18 cellular contexts compared by ENCODE assay signal in the genomic region with DNA sequence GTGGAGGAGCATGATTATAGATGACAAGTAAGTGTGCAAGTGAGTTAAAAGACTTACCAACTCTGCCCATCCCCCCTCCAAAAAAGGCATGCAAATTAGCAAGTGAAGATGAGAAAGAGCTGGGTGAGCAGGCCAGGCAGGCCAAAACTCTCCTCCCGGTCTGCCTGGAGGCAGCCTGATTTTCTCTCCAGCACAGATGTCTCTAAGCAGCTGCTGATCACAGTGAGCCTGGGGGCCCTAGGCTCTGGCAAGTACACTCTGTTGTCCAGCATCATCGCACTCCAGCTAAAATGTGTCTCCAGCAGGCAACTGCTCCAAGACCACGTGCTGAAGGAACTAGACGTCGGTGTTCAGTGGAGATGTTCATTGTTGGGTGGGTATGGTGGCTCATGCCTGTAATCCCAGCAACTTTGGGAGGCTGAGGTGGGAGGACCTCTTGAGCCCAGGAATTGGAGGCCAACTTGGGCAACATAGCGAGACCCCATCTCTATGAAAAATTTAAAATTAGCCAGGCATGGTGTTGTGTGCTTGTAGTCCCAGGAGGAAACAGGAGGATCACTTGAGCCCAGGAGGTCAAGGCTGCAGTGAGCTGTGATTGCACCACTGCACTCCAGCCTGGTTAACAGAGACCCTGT. TPM values are rescaled to one million over a fixed set of nuclear protein-coding genes. Genes with fewer than 3 reads are reported as not detected.
A peak's percentile ranks its signal among the peaks of the same experiment; 100 is the strongest.
DNase-seq lines count a peak whose midpoint lies in the region; ATAC-seq, FAIRE-seq and TF ChIP-seq lines count a peak whose summit lies in the region.
"Had no signal": no experiment of that assay in that cellular context is flagged by ENCODE, and none has a peak within 500 bp of the region (broad histone marks: within the 10 kb centered on the region; RNA-seq: fewer than 3 reads in every experiment).

No MANE protein-coding gene starts in this region.

- ATAC-seq in WTC11: peak; percentile 70
- ATAC-seq: activated CD8-positive, alpha-beta memory T cell treated with anti-CD3 and anti-CD28 coated beads, Interleukin-2, amount 10 ng/mL, durations not matched to agents 7 days and 5 days; CD8-positive, alpha-beta T cell; left lobe of liver had no signal

- H3K4me1 ChIP-seq in DOHH2 (ENCODE audit: control insufficient read depth, low read length) (peaks cover 8% of the 10 kb centered on the region), keratinocyte (ENCODE audit: control insufficient read depth, extremely low read depth, insufficient read depth, low read length) (peaks cover 20% of the 10 kb centered on the region), suprapubic skin (peaks cover 16% of the 10 kb centered on the region)
- H3K4me1 ChIP-seq: parathyroid adenoma had no signal

- H3K27ac ChIP-seq in DOHH2 (ENCODE audit: low read depth, low read length) (no peak overlapping the region), keratinocyte (ENCODE audit: control insufficient read depth, insufficient read depth, low read length) (no peak overlapping the region), suprapubic skin (no peak overlapping the region)
- H3K27ac ChIP-seq: parathyroid adenoma had no signal

- H3K9me3 ChIP-seq in DOHH2 (ENCODE audit: control insufficient read depth, insufficient read depth, low read length) (no peaks in the 10 kb centered on the region), keratinocyte (ENCODE audit: control insufficient read depth, low read depth, low read length) (no peaks in the 10 kb centered on the region), suprapubic skin (no peaks in the 10 kb centered on the region)

- H3K4me3 Mint-ChIP-seq in WTC11 (no peak overlapping the region; the same call in 1 of the 2 replicates), Calu3 (ENCODE audit: low read depth, unreplicated experiment) (no peak overlapping the region)
- H3K4me3 Mint-ChIP-seq: activated CD8-positive, alpha-beta memory T cell treated with anti-CD3 and anti-CD28 coated beads, Interleukin-2, amount 10 ng/mL, durations not matched to agents 7 days and 5 days; CD8-positive, alpha-beta T cell had no signal

- H3K27me3 Mint-ChIP-seq in WTC11 (ENCODE audit: low read depth) (no peaks in the 10 kb centered on the region), Calu3 (ENCODE audit: unreplicated experiment) (no peaks in the 10 kb centered on the region)
- H3K27me3 Mint-ChIP-seq: activated CD8-positive, alpha-beta memory T cell treated with anti-CD3 and anti-CD28 coated beads, Interleukin-2, amount 10 ng/mL, durations not matched to agents 7 days and 5 days had no signal

- 45% methylated on average over 6 of the region's 6 CpGs for WGBS in suprapubic skin

- no peaks in the 10 kb centered on the region for H3K36me3 Mint-ChIP-seq in WTC11
- H3K36me3 Mint-ChIP-seq in Calu3 (ENCODE audit: insufficient read depth, unreplicated experiment): no peaks in the 10 kb centered on the region
- H3K36me3 Mint-ChIP-seq: activated CD8-positive, alpha-beta memory T cell treated with anti-CD3 and anti-CD28 coated beads, Interleukin-2, amount 10 ng/mL, durations not matched to agents 7 days and 5 days; CD8-positive, alpha-beta T cell had no signal

- peaks cover 14% of the 10 kb centered on the region for H3K4me1 Mint-ChIP-seq in WTC11
- no peaks in the 10 kb centered on the region for H3K4me1 Mint-ChIP-seq in Calu3 (ENCODE audit: low read depth, unreplicated experiment)
- H3K4me1 Mint-ChIP-seq: activated CD8-positive, alpha-beta memory T cell treated with anti-CD3 and anti-CD28 coated beads, Interleukin-2, amount 10 ng/mL, durations not matched to agents 7 days and 5 days had no signal

- dilution Hi-C loops in keratinocyte (cut with MboI; ENCODE audit: extremely low pct_ligation_motif_present, low sequenced_read_pairs): no loop called here

- no peak overlapping the region for H2AFZ ChIP-seq in keratinocyte (ENCODE audit: control insufficient read depth, low read length)
- H2AFZ ChIP-seq: parathyroid adenoma had no signal

- CTCF ChIA-PET in WTC11 (lab: Charles Lee): interaction anchor here (0.7 to 1.3 kb wide), 3 partner anchors 21 to 496 kb away, joined by 3 to 4 read pairs (median 3); no protein-coding TSS in a partner anchor
- CTCF ChIA-PET in Calu3 (lab: Charles Lee): interaction anchor here (0.5 kb wide), 1 partner anchor 212 kb away, joined by 3 read pairs; no protein-coding TSS in a partner anchor

- peak; percentile 43 for FAIRE-seq in keratinocyte (lab: Jason Lieb, UNC)

- H3K27me3 ChIP-seq in DOHH2 (ENCODE audit: control insufficient read depth, low read length): no peaks in the 10 kb centered on the region
- no peaks in the 10 kb centered on the region for H3K27me3 ChIP-seq in keratinocyte (ENCODE audit: control insufficient read depth, extremely low read depth, insufficient read depth, low read length)
- H3K27me3 ChIP-seq in suprapubic skin: no peaks in the 10 kb centered on the region

- no peaks in the 10 kb centered on the region for H3K36me3 ChIP-seq in DOHH2 (ENCODE audit: control insufficient read depth, low read length)
- H3K36me3 ChIP-seq in keratinocyte (ENCODE audit: control insufficient read depth in 2 of 2, extremely low read depth in 1 of 2, insufficient read depth in 2 of 2, low read length in 2 of 2): no peaks in the 10 kb centered on the region
- no peaks in the 10 kb centered on the region for H3K36me3 ChIP-seq in suprapubic skin

- BruUV-seq in Calu3 (replicated peaks; lab: Mats Ljungman, UMichigan): no TSS peak

- no peaks in the 10 kb centered on the region for H3F3A ChIP-seq in DOHH2 (ENCODE audit: control insufficient read depth, insufficient read depth)

- intact Hi-C loops in Calu3 (cut with micrococcal nuclease; ENCODE audit: unreplicated experiment): no loop called here

- 0 out of 2 replicates have a peak overlapping the region, but pooled peaks have one; percentile 2 for H3K4me2 ChIP-seq in DOHH2 (ENCODE audit: low read length)
- no peak overlapping the region for H3K4me2 ChIP-seq in keratinocyte (ENCODE audit: control insufficient read depth, extremely low read depth, insufficient read depth, low read depth, low read length)

- peak; percentile 11 for DNase-seq in LHCN-M2 (ENCODE audit: low read depth)
- peak; percentile 18 for DNase-seq in WTC11 (ENCODE audit: low spot score)
- no peak for DNase-seq in keratinocyte (ENCODE audit: low read depth, low spot score)
- no peak for DNase-seq in activated naive CD4-positive, alpha-beta T cell treated with Interleukin-2 at 50 U/mL for 16 hours
- no peak for DNase-seq in suprapubic skin (ENCODE audit: low spot score in 2 of 2)
- no peak for DNase-seq in NCI-H226
- no peak for DNase-seq in Calu3
- DNase-seq: activated CD8-positive, alpha-beta memory T cell treated with anti-CD3 and anti-CD28 coated beads, Interleukin-2, amount 10 ng/mL, durations not matched to agents 7 days and 5 days; activated effector memory CD4-positive, alpha-beta T cell treated with Interleukin-2 at 50 U/mL for 16 hours; amniotic stem cell; CD8-positive, alpha-beta T cell; DND-41; NCI-H1048; NCI-H2107; stimulated activated CD4-positive, alpha-beta T cell treated with anti-CD3 and anti-CD28 coated beads, Interleukin-4, amount 100 ng/mL, for 24 hours had no signal

- H3K9me3 Mint-ChIP-seq in WTC11: no peaks in the 10 kb centered on the region
- H3K9me3 Mint-ChIP-seq in Calu3 (ENCODE audit: low read depth, unreplicated experiment): no peaks in the 10 kb centered on the region
- H3K9me3 Mint-ChIP-seq: CD8-positive, alpha-beta T cell had no signal

- TF ChIP-seq CTCF in DOHH2 (IDR thresholded peaks at IDR 0.05; ENCODE audit: low read depth, low read length, poor library complexity, severe bottlenecking) (no peak), WTC11 (IDR thresholded peaks at IDR 0.05) (no peak), keratinocyte (optimal IDR thresholded peaks at IDR 0.05 in 1 of 3, IDR thresholded peaks at IDR 0.05 in 1 of 3, conservative IDR thresholded peaks at IDR 0.05 in 1 of 3; ENCODE audit: extremely low read depth in 1 of 3, insufficient read depth in 2 of 3, low read length in 3 of 3) (no peak), suprapubic skin (IDR thresholded peaks at IDR 0.05) (no peak), Calu3 (IDR thresholded peaks at IDR 0.05; ENCODE audit: unreplicated experiment) (no peak)

- no peak for TF ChIP-seq POLR2A in suprapubic skin (IDR thresholded peaks at IDR 0.05)

- H3K27ac Mint-ChIP-seq in WTC11: peak overlapping the region; percentile 63; the same call in 1 of the 2 replicates
- H3K27ac Mint-ChIP-seq in Calu3 (ENCODE audit: unreplicated experiment): no peak overlapping the region
- H3K27ac Mint-ChIP-seq: activated CD8-positive, alpha-beta memory T cell treated with anti-CD3 and anti-CD28 coated beads, Interleukin-2, amount 10 ng/mL, durations not matched to agents 7 days and 5 days; CD8-positive, alpha-beta T cell had no signal

- no peak for TF ChIP-seq EP300 in suprapubic skin (IDR thresholded peaks at IDR 0.05)

- POLR2A ChIA-PET in WTC11 (lab: Charles Lee): no interaction called here

- H3K9ac ChIP-seq in keratinocyte (ENCODE audit: control insufficient read depth, extremely low read depth, insufficient read depth, low read length): no peak overlapping the region
- H3K9ac ChIP-seq: parathyroid adenoma had no signal

- H3K4me3 ChIP-seq in DOHH2 (ENCODE audit: low read length): no peak overlapping the region
- H3K4me3 ChIP-seq in keratinocyte (ENCODE audit: control insufficient read depth in 2 of 3, extremely low read depth in 1 of 3, insufficient read depth in 2 of 3, low read depth in 1 of 3, low read length in 3 of 3): no peak overlapping the region
- H3K4me3 ChIP-seq in suprapubic skin: no peak overlapping the region

- H3K9me2 ChIP-seq in DOHH2 (replicated peaks; ENCODE audit: control insufficient read depth, low read length): no peaks in the 10 kb centered on the region

- H3K9me1 ChIP-seq in keratinocyte (ENCODE audit: control insufficient read depth, extremely low read depth, insufficient read depth, low read length): no peaks in the 10 kb centered on the region

- H4K20me1 ChIP-seq in DOHH2 (ENCODE audit: control insufficient read depth, insufficient read depth, low read depth, low read length): no peaks in the 10 kb centered on the region
- no peaks in the 10 kb centered on the region for H4K20me1 ChIP-seq in keratinocyte (ENCODE audit: control insufficient read depth, extremely low read depth, insufficient read depth, low read length)

- H3K79me2 ChIP-seq in DOHH2 (ENCODE audit: control insufficient read depth, low read length): no peaks in the 10 kb centered on the region
- H3K79me2 ChIP-seq in keratinocyte (ENCODE audit: control insufficient read depth, insufficient read depth, low read length): no peaks in the 10 kb centered on the region
- H3K79me2 ChIP-seq: parathyroid adenoma had no signal

RNA-seq across cellular contexts. Expression of a gene that starts 56.7 kb away (rescaled TPM):
- 40.8 and 50.3 TPM in 2 replicates for total RNA-seq in LHCN-M2 (2014; rRNA removed)
- 30.3 TPM for polyA plus RNA-seq in LHCN-M2 (2012)
- 142 to 151 TPM (median 147 TPM) in 3 replicates for total RNA-seq in WTC11 (2021)
- 64.0 to 86.4 TPM (median 68.6 TPM) in 3 replicates for polyA plus RNA-seq in keratinocyte
- polyA plus RNA-seq in keratinocyte (2011; ENCODE audit: low read depth): 56.7 TPM
- polyA plus RNA-seq in keratinocyte (2011; cell fraction: cytosol; rRNA removed): 53.6 and 62.4 TPM in 2 replicates
- 145 and 192 TPM in 2 replicates for polyA plus RNA-seq in keratinocyte (2011; cell fraction: nucleus; rRNA removed)
- polyA plus RNA-seq in keratinocyte (2012; ENCODE audit: low replicate concordance): 41.4 and 57.5 TPM in 2 replicates
- polyA minus RNA-seq in keratinocyte: 299 to 558 TPM (median 361 TPM) in 3 replicates
- 75.8 TPM for polyA minus RNA-seq in keratinocyte (2011; cell fraction: cytosol; rRNA and poly(A)+ RNA removed)
- polyA minus RNA-seq in keratinocyte (2011; cell fraction: nucleus; rRNA and poly(A)+ RNA removed): 119 and 208 TPM in 2 replicates
- 100 to 1,000 TPM; 100 to 132 (median 110) TPM for total RNA-seq in suprapubic skin
- 161 and 163 TPM in 2 replicates for total RNA-seq in Calu3 (2022)

Comparison
In these comparisons a context has a peak if more than half of its experiments do, and no peak if none do; other contexts are left out.
1. DNase-seq: peak in LHCN-M2 (single experiment) and WTC11 (single experiment); none in keratinocyte (single experiment), activated naive CD4-positive, alpha-beta T cell treated with Interleukin-2 at 50 U/mL for 16 hours (single experiment), suprapubic skin (0 of 2), NCI-H226 (single experiment) and Calu3 (single experiment).